Comparison of ENCODE assay signal across 21 cellular contexts in genomic region chr10:112409274-112409673, GRCh38. TPM values are rescaled to one million over a fixed set of nuclear protein-coding genes. Genes with fewer than 3 reads are reported as not detected.
A peak's percentile ranks its signal among the peaks of the same experiment; 100 is the strongest.
DNase-seq lines count a peak whose midpoint lies in the region; ATAC-seq, FAIRE-seq and TF ChIP-seq lines count a peak whose summit lies in the region.
"Had no signal": no experiment of that assay in that cellular context is flagged by ENCODE, and none has a peak within 500 bp of the region (broad histone marks: within the 10 kb centered on the region; RNA-seq: fewer than 3 reads in every experiment).

No MANE protein-coding gene starts in this region.

- H3K4me1 Mint-ChIP-seq in activated CD4-positive, alpha-beta T cell treated with anti-CD3 and anti-CD28 coated beads for 36 hours, result peaks cover 3% of the 10 kb centered on the region
- H3K4me1 Mint-ChIP-seq in GM23338, result no peaks in the 10 kb centered on the region

- H3K4me3 ChIP-seq in GM23338 (no peak overlapping the region), small intestine (ENCODE audit: low read depth in 1 of 2, low read length in 2 of 2) (no peak overlapping the region)
- H3K4me3 ChIP-seq: A549; BLaER1 treated with 17β-estradiol and CSF1 and Interleukin-3, amounts not matched to agents 10 nM and 100 nM; GM23248 had no signal

- H3K4me1 ChIP-seq in GM23338 (ENCODE audit: insufficient read depth) (no peaks in the 10 kb centered on the region), small intestine (ENCODE audit: control insufficient read depth in 2 of 2, insufficient read depth in 1 of 2, low read depth in 1 of 2, low read length in 1 of 2) (no peaks in the 10 kb centered on the region)
- H3K4me1 ChIP-seq: A549; BLaER1 treated with 17β-estradiol and CSF1 and Interleukin-3, amounts not matched to agents 10 nM and 100 nM had no signal

- TF ChIP-seq CTCF in GM23338 (conservative IDR thresholded peaks at IDR 0.05; ENCODE audit: low read depth in 2 of 2), result no peak

- intact Hi-C loops in activated CD4-positive, alpha-beta T cell treated with anti-CD3 and anti-CD28 coated beads for 36 hours (cut with DNase I, micrococcal nuclease), result no loop called here
- intact Hi-C loops in left colon (cut with DNase I, micrococcal nuclease), result no loop called here

- peak overlapping the region; percentile 38 for H3K27ac Mint-ChIP-seq in activated CD4-positive, alpha-beta T cell treated with anti-CD3 and anti-CD28 coated beads for 36 hours
- H3K27ac Mint-ChIP-seq in GM23338, result no peak overlapping the region
- H3K27ac Mint-ChIP-seq: B cell had no signal

- no peak overlapping the region for H3K4me2 ChIP-seq in GM23338
- H3K4me2 ChIP-seq: A549; BLaER1 treated with 17β-estradiol and CSF1 and Interleukin-3, amounts not matched to agents 10 nM and 100 nM had no signal

- POLR2A ChIA-PET in activated CD4-positive, alpha-beta T cell treated with anti-CD3 and anti-CD28 coated beads for 36 hours (lab: Charles Lee), result no interaction called here

- 11 to 56% (median 37%) methylated on average over 2 of the region's 2 CpGs for WGBS in small intestine, 3 donors

- H3K9me3 ChIP-seq in small intestine (ENCODE audit: control insufficient read depth, low read depth), result no peaks in the 10 kb centered on the region
- H3K9me3 ChIP-seq: A549 had no signal

- no peak overlapping the region for H3K4me3 Mint-ChIP-seq in activated CD4-positive, alpha-beta T cell treated with anti-CD3 and anti-CD28 coated beads for 36 hours
- no peak overlapping the region for H3K4me3 Mint-ChIP-seq in GM23338
- H3K4me3 Mint-ChIP-seq: B cell; CD8-positive, alpha-beta memory T cell had no signal

- 0 out of 2 replicates have a peak, but pooled peaks cover 8% of the 10 kb centered on the region for H3K9me2 ChIP-seq in GM23338 (ENCODE audit: insufficient read depth)

- H4K20me1 ChIP-seq in GM23338 (replicated peaks; ENCODE audit: insufficient read depth), result no peaks in the 10 kb centered on the region
- H4K20me1 ChIP-seq: BLaER1 treated with 17β-estradiol and CSF1 and Interleukin-3, amounts not matched to agents 10 nM and 100 nM had no signal

- DNase-seq in activated CD4-positive, alpha-beta T cell treated with anti-CD3 and anti-CD28 coated beads for 36 hours, result no peak
- no peak for DNase-seq in activated CD4-positive, alpha-beta T cell treated with anti-CD3 and anti-CD28 coated beads for 1 hour
- DNase-seq in GM23338 (ENCODE audit: low spot score) (peak; percentile 21), left colon (no peak), small intestine (peak; percentile 65), nucleus accumbens (lab: John Stamatoyannopoulos, UW) (no peak), LoVo (ENCODE audit: low spot score) (no peak), NCI-H510A treated with DMSO at 0.1 percent for 48 hours (lab: John Stamatoyannopoulos, UW) (no peak)
- DNase-seq: CD8-positive, alpha-beta memory T cell; COR-L47 had no signal

- CTCF ChIA-PET in activated CD4-positive, alpha-beta T cell treated with anti-CD3 and anti-CD28 coated beads for 36 hours (lab: Charles Lee), result no interaction called here

- H3K27me3 ChIP-seq in GM23338 (ENCODE audit: insufficient read depth) (no peaks in the 10 kb centered on the region), small intestine (ENCODE audit: control insufficient read depth in 2 of 2, insufficient read depth in 2 of 2, low read length in 2 of 2) (no peaks in the 10 kb centered on the region)
- H3K27me3 ChIP-seq: BLaER1 treated with 17β-estradiol and CSF1 and Interleukin-3, amounts not matched to agents 10 nM and 100 nM had no signal

- no peaks in the 10 kb centered on the region for H3K27me3 Mint-ChIP-seq in activated CD4-positive, alpha-beta T cell treated with anti-CD3 and anti-CD28 coated beads for 36 hours
- H3K27me3 Mint-ChIP-seq in GM23338 (ENCODE audit: insufficient read depth, low read depth, poor library complexity), result no peaks in the 10 kb centered on the region
- H3K27me3 Mint-ChIP-seq: B cell; CD8-positive, alpha-beta memory T cell had no signal

- H3K9me3 Mint-ChIP-seq in activated CD4-positive, alpha-beta T cell treated with anti-CD3 and anti-CD28 coated beads for 36 hours (ENCODE audit: low read depth), result peaks cover 2% of the 10 kb centered on the region
- H3K9me3 Mint-ChIP-seq in GM23338, result no peaks in the 10 kb centered on the region
- H3K9me3 Mint-ChIP-seq: CD8-positive, alpha-beta memory T cell had no signal

- no peaks in the 10 kb centered on the region for H3F3A ChIP-seq in GM23338 (replicated peaks; ENCODE audit: low read depth)

- no peaks in the 10 kb centered on the region for H3K79me2 ChIP-seq in GM23338 (replicated peaks; ENCODE audit: insufficient read depth)

- no peak overlapping the region for H2AFZ ChIP-seq in GM23338
- H2AFZ ChIP-seq: GM23248 had no signal

- H3K36me3 ChIP-seq in GM23338 (ENCODE audit: insufficient read depth), result no peaks in the 10 kb centered on the region
- peaks cover 25 to 39% of the 10 kb centered on the region in 2 donors for H3K36me3 ChIP-seq in small intestine (ENCODE audit: control insufficient read depth in 2 of 2, insufficient read depth in 2 of 2, low read length in 2 of 2)

- no peak for FAIRE-seq in small intestine (lab: Jason Lieb, UNC)
- FAIRE-seq: A549, D721Med, G401.6, GM12891, GM19239, H54 had no signal

- H3K27ac ChIP-seq in GM23338 (ENCODE audit: low read depth) (no peak overlapping the region), small intestine (ENCODE audit: low read depth in 1 of 2, low read length in 1 of 2) (no peak overlapping the region)
- H3K27ac ChIP-seq: 22Rv1; A549; BLaER1 treated with 17β-estradiol and CSF1 and Interleukin-3, amounts not matched to agents 10 nM and 100 nM; GM23248 had no signal

- ATAC-seq in activated CD4-positive, alpha-beta T cell treated with anti-CD3 and anti-CD28 coated beads for 36 hours, result no peak
- ATAC-seq in GM23338 (no peak), left colon (peak; percentile 60)
- ATAC-seq: A549, HCT116 had no signal

- H3K36me3 Mint-ChIP-seq in activated CD4-positive, alpha-beta T cell treated with anti-CD3 and anti-CD28 coated beads for 36 hours (ENCODE audit: low read depth), result peaks cover 49% of the 10 kb centered on the region
- no peaks in the 10 kb centered on the region for H3K36me3 Mint-ChIP-seq in GM23338 (ENCODE audit: low read depth)

TF ChIP-seq in GM23338, 12 proteins besides CTCF, POLR2A, EP300 and RAD21 (continues in another document):
- no peak for TF ChIP-seq STAT1 (IDR thresholded peaks at IDR 0.05; ENCODE audit: unreplicated experiment)
- TF ChIP-seq EZH2 (IDR thresholded peaks at IDR 0.05; ENCODE audit: low read depth, unreplicated experiment), result no peak
- TF ChIP-seq JUNB (IDR thresholded peaks at IDR 0.05; ENCODE audit: unreplicated experiment), result no peak
- no peak for TF ChIP-seq NANOG (IDR thresholded peaks at IDR 0.05; ENCODE audit: borderline replicate concordance)
- no peak for TF ChIP-seq REST (IDR thresholded peaks at IDR 0.05; ENCODE audit: unreplicated experiment)

RNA-seq across cellular contexts. Expression of gene ACSL5, which starts 35.4 kb away (rescaled TPM):
- 10 to 100 TPM; 32.0 to 32.1 TPM for total RNA-seq in activated CD4-positive, alpha-beta T cell treated with anti-CD3 and anti-CD28 coated beads for 36 hours
- total RNA-seq in GM23338 (2014; rRNA removed; shearing (Covaris generic)), result not detected in 2 replicates
- polyA plus RNA-seq in GM23338 (2016; fragmentation: Nextera tagmentation; extraction: Ambion mirVana), result 0.09 TPM in 1 of 2 replicates, not detected in the other
- total RNA-seq in left colon, result 100 to 1,000 TPM; 216 to 301 TPM
- 100 to 1,000 TPM; 163 to 425 (median 338) TPM for polyA plus RNA-seq in small intestine

RNA-seq across cellular contexts. Expression of gene ZDHHC6, which starts 37.4 kb away (rescaled TPM):
- total RNA-seq in activated CD4-positive, alpha-beta T cell treated with anti-CD3 and anti-CD28 coated beads for 36 hours, result 10 to 100 TPM; 42.1 to 61.3 TPM
- total RNA-seq in GM23338 (2014; rRNA removed; shearing (Covaris generic)), result 24.6 and 26.1 TPM in 2 replicates
- polyA plus RNA-seq in GM23338 (2016; fragmentation: Nextera tagmentation; extraction: Ambion mirVana) (29.0 and 33.7 TPM in 2 replicates), small intestine (10 to 100 TPM; 39.1 to 79.8 (median 41.6) TPM)
- total RNA-seq in left colon, result 10 to 100 TPM; 31.7 to 34.0 TPM

RNA-seq across cellular contexts. Expression of gene VTI1A, which starts 37.7 kb away (rescaled TPM):
- 10 to 100 TPM; 27.1 to 33.4 TPM for total RNA-seq in activated CD4-positive, alpha-beta T cell treated with anti-CD3 and anti-CD28 coated beads for 36 hours
- total RNA-seq in GM23338 (2014; rRNA removed; shearing (Covaris generic)), result 29.4 and 31.0 TPM in 2 replicates
- polyA plus RNA-seq in GM23338 (2016; fragmentation: Nextera tagmentation; extraction: Ambion mirVana) (18.4 and 26.8 TPM in 2 replicates), small intestine (10 to 100 TPM; 13.8 to 16.0 (median 15.9) TPM)
- 10 to 100 TPM; 44.4 to 52.8 TPM for total RNA-seq in left colon

Comparison
In these comparisons a context has a peak if more than half of its experiments do, and no peak if none do; other contexts are left out.
1. DNase-seq: peak in GM23338 (single experiment) and small intestine (single experiment); none in activated CD4-positive, alpha-beta T cell treated with anti-CD3 and anti-CD28 coated beads for 36 hours (single experiment), activated CD4-positive, alpha-beta T cell treated with anti-CD3 and anti-CD28 coated beads for 1 hour (single experiment), left colon (0 of 2), nucleus accumbens (0 of 56), LoVo (single experiment) and NCI-H510A treated with DMSO at 0.1 percent for 48 hours (single experiment).
2. RNA of gene ACSL5, which starts 35.4 kb away (total RNA-seq): 216 to 301 TPM in left colon and 32.0 to 32.1 TPM in activated CD4-positive, alpha-beta T cell treated with anti-CD3 and anti-CD28 coated beads for 36 hours; not detected in GM23338; every median in the first group is over 10 times any median in the second.